16 cellular contexts compared by ENCODE assay signal in genomic region chr4:172975651-172976229, GRCh38.
"Had no signal": no experiment of that assay in that cellular context is flagged by ENCODE, and none has a peak within 500 bp of the region (broad histone marks: within the 10 kb centered on the region; RNA-seq: fewer than 3 reads in every experiment).

No MANE protein-coding gene starts in this region.

- H3K4me3 ChIP-seq: cardiac muscle cell, lung, sigmoid colon, testis had no signal

- H3K36me3 ChIP-seq: cardiac muscle cell, sigmoid colon had no signal

- H3K9me3 ChIP-seq: sigmoid colon, testis had no signal

- ATAC-seq: activated CD8-positive, alpha-beta T cell treated with anti-CD3 and anti-CD28 coated beads for 36 hours had no signal

- H3K4me1 ChIP-seq: sigmoid colon, testis had no signal

- DNase-seq: activated CD4-positive, alpha-beta T cell treated with anti-CD3 and anti-CD28 coated beads, Interleukin-2, amount 10 ng/mL, durations not matched to agents 24 days and 14 days; activated CD8-positive, alpha-beta T cell treated with anti-CD3 and anti-CD28 coated beads for 36 hours; activated naive CD4-positive, alpha-beta T cell treated with Interleukin-2 at 50 U/mL for 16 hours; activated naive CD8-positive, alpha-beta T cell treated with anti-CD3 and anti-CD28 coated beads, Interleukin-2, amount 10 ng/mL, durations not matched to agents 7 days and 5 days; activated T-cell treated with anti-CD3 and anti-CD28 coated beads, Interleukin-2, amount 50 U/mL, for 24 hours; amygdala; effector CD8-positive, alpha-beta T cell; islet precursor cell; nucleus accumbens; posterior cingulate gyrus; sigmoid colon; stimulated activated CD4-positive, alpha-beta T cell treated with anti-CD3 and anti-CD28 coated beads, Interleukin-4, amount 100 ng/mL, for 24 hours; testis had no signal

- FAIRE-seq: endothelial cell of umbilical vein had no signal

- H3K27me3 ChIP-seq: cardiac muscle cell, sigmoid colon, testis had no signal

- H3K27ac ChIP-seq: cardiac muscle cell, sigmoid colon, testis had no signal
